28 cellular contexts compared by ENCODE assay signal in the genomic region with DNA sequence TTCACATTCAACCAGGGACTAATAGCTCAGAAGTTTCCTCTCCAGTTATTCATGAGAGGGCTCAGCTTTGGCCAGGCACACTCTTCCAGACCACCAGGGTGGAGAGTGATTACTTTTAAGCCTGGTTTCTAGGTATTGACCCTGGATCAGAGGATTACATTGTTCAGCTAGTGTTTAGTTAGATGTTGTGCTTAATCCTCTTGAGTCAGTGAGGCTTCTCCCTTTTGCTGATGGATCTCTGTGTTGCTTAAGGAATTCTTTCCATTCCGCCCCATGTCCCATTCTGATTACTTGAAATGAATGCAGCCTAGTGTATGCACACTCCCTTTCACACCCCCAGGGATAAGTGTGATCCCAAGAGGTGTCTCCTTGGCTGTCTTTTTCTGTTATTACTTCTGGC.
"Had no signal": no experiment of that assay in that cellular context is flagged by ENCODE, and none has a peak within 500 bp of the region (broad histone marks: within the 10 kb centered on the region; RNA-seq: fewer than 3 reads in every experiment).

No MANE protein-coding gene starts in this region.

- H3K27ac ChIP-seq: ascending aorta, breast epithelium, cardiac muscle cell, colonic mucosa had no signal

- H3K4me3 Mint-ChIP-seq: activated CD4-positive, alpha-beta memory T cell treated with anti-CD3 and anti-CD28 coated beads, Interleukin-2, amount 10 ng/mL, durations not matched to agents 7 days and 5 days; activated CD4-positive, alpha-beta T cell treated with anti-CD3 and anti-CD28 coated beads for 36 hours; activated CD4-positive, alpha-beta T cell treated with anti-CD3 and anti-CD28 coated beads, Interleukin-2, amount 10 ng/mL, durations not matched to agents 24 days and 14 days; activated naive CD4-positive, alpha-beta T cell treated with anti-CD3 and anti-CD28 coated beads, Interleukin-2, amount 10 ng/mL, durations not matched to agents 7 days and 5 days; activated naive CD8-positive, alpha-beta T cell treated with anti-CD3 and anti-CD28 coated beads, Interleukin-2, amount 10 ng/mL, durations not matched to agents 7 days and 5 days; activated T-cell treated with anti-CD3 and anti-CD28 coated beads, Interleukin-2, amount 50 U/mL, for 24 hours; activated T-cell treated with anti-CD3 and anti-CD28 coated beads, Interleukin-2, amount 50 U/mL, for 72 hours; brain; T-helper 17 cell; T-helper 2 cell treated with Interferon-gamma antibody and Interleukin-4, amounts not matched to agents 5 μg/mL and 100 μg/mL, for 36 hours had no signal

- H3K27me3 ChIP-seq: ascending aorta, breast epithelium, cardiac muscle cell, colonic mucosa had no signal

- H3K9me3 ChIP-seq: ascending aorta, breast epithelium, colonic mucosa had no signal

- H3K36me3 Mint-ChIP-seq: activated naive CD4-positive, alpha-beta T cell treated with anti-CD3 and anti-CD28 coated beads, Interleukin-2, amount 10 ng/mL, durations not matched to agents 7 days and 5 days; activated naive CD4-positive, alpha-beta T cell treated with anti-CD3 and anti-CD28 coated beads, Interleukin-2, amount 50 U/mL, for 72 hours; activated naive CD8-positive, alpha-beta T cell treated with anti-CD3 and anti-CD28 coated beads, Interleukin-2, amount 10 ng/mL, durations not matched to agents 7 days and 5 days; brain had no signal

- H3K36me3 ChIP-seq: ascending aorta, breast epithelium, cardiac muscle cell, colonic mucosa had no signal

- H3K4me3 ChIP-seq: ascending aorta, breast epithelium, cardiac muscle cell, colonic mucosa had no signal

- H3K27me3 Mint-ChIP-seq: activated CD4-positive, alpha-beta memory T cell treated with anti-CD3 and anti-CD28 coated beads, Interleukin-2, amount 10 ng/mL, durations not matched to agents 7 days and 5 days; activated CD4-positive, alpha-beta T cell treated with anti-CD3 and anti-CD28 coated beads for 36 hours; activated CD4-positive, alpha-beta T cell treated with anti-CD3 and anti-CD28 coated beads, Interleukin-2, amount 10 ng/mL, durations not matched to agents 24 days and 14 days; activated naive CD4-positive, alpha-beta T cell treated with anti-CD3 and anti-CD28 coated beads, Interleukin-2, amount 10 ng/mL, durations not matched to agents 7 days and 5 days; activated naive CD8-positive, alpha-beta T cell treated with anti-CD3 and anti-CD28 coated beads, Interleukin-2, amount 10 ng/mL, durations not matched to agents 7 days and 5 days; activated T-cell treated with anti-CD3 and anti-CD28 coated beads, Interleukin-2, amount 50 U/mL, for 24 hours; T-helper 17 cell had no signal

- ATAC-seq: activated CD4-positive, alpha-beta T cell treated with anti-CD3 and anti-CD28 coated beads for 36 hours; activated naive CD4-positive, alpha-beta T cell treated with anti-CD3 and anti-CD28 coated beads, Interleukin-2, amount 50 U/mL, for 72 hours; activated T-cell treated with anti-CD3 and anti-CD28 coated beads, Interleukin-2, amount 50 U/mL, for 72 hours; esophagus mucosa; T-helper 17 cell had no signal

- H3K27ac Mint-ChIP-seq: activated CD4-positive, alpha-beta memory T cell treated with anti-CD3 and anti-CD28 coated beads, Interleukin-2, amount 10 ng/mL, durations not matched to agents 7 days and 5 days; activated CD4-positive, alpha-beta T cell treated with anti-CD3 and anti-CD28 coated beads for 36 hours; activated CD4-positive, alpha-beta T cell treated with anti-CD3 and anti-CD28 coated beads, Interleukin-2, amount 10 ng/mL, durations not matched to agents 24 days and 14 days; activated naive CD4-positive, alpha-beta T cell treated with anti-CD3 and anti-CD28 coated beads, Interleukin-2, amount 10 ng/mL, durations not matched to agents 7 days and 5 days; activated naive CD4-positive, alpha-beta T cell treated with anti-CD3 and anti-CD28 coated beads, Interleukin-2, amount 50 U/mL, for 72 hours; activated naive CD8-positive, alpha-beta T cell treated with anti-CD3 and anti-CD28 coated beads, Interleukin-2, amount 10 ng/mL, durations not matched to agents 7 days and 5 days; activated T-cell treated with anti-CD3 and anti-CD28 coated beads, Interleukin-2, amount 50 U/mL, for 24 hours; activated T-cell treated with anti-CD3 and anti-CD28 coated beads, Interleukin-2, amount 50 U/mL, for 72 hours; brain; T-helper 17 cell; T-helper 2 cell treated with Interferon-gamma antibody and Interleukin-4, amounts not matched to agents 5 μg/mL and 100 μg/mL, for 36 hours had no signal

- DNase-seq: activated CD4-positive, alpha-beta memory T cell treated with anti-CD3 and anti-CD28 coated beads, Interleukin-2, amount 10 ng/mL, durations not matched to agents 7 days and 5 days; activated CD4-positive, alpha-beta T cell treated with anti-CD3 and anti-CD28 coated beads for 36 hours; activated CD4-positive, alpha-beta T cell treated with anti-CD3 and anti-CD28 coated beads, Interleukin-2, amount 10 ng/mL, durations not matched to agents 24 days and 14 days; activated CD4-positive, CD25-positive, alpha-beta regulatory T cell; activated CD4-positive, CD25-positive, alpha-beta regulatory T cell treated with anti-CD3 and anti-CD28 coated beads, Interleukin-2, amount 50 U/mL, for 72 hours; activated CD8-positive, alpha-beta memory T cell treated with anti-CD3 and anti-CD28 coated beads, Interleukin-2, amount 50 U/mL, for 48 hours; activated gamma-delta T cell; activated naive CD4-positive, alpha-beta T cell; activated naive CD4-positive, alpha-beta T cell treated with anti-CD3 and anti-CD28 coated beads, Interleukin-2, amount 10 ng/mL, durations not matched to agents 7 days and 5 days; activated naive CD8-positive, alpha-beta T cell treated with anti-CD3 and anti-CD28 coated beads, Interleukin-2, amount 10 ng/mL, durations not matched to agents 7 days and 5 days; activated T-cell treated with anti-CD3 and anti-CD28 coated beads for 4 hours; activated T-cell treated with anti-CD3 and anti-CD28 coated beads, Interleukin-2, amount 50 U/mL, for 24 hours; activated T-cell treated with anti-CD3 and anti-CD28 coated beads, Interleukin-2, amount 50 U/mL, for 72 hours; central memory CD4-positive, alpha-beta T cell; cerebellar nuclear complex; colonic mucosa; effector CD8-positive, alpha-beta T cell; foreskin fibroblast; head of caudate nucleus; T-helper 17 cell; T1000 had no signal

- H3K4me1 ChIP-seq: ascending aorta, breast epithelium, colonic mucosa had no signal

- H3K4me1 Mint-ChIP-seq: activated CD4-positive, alpha-beta memory T cell treated with anti-CD3 and anti-CD28 coated beads, Interleukin-2, amount 10 ng/mL, durations not matched to agents 7 days and 5 days; activated CD4-positive, alpha-beta T cell treated with anti-CD3 and anti-CD28 coated beads for 36 hours; activated CD4-positive, alpha-beta T cell treated with anti-CD3 and anti-CD28 coated beads, Interleukin-2, amount 10 ng/mL, durations not matched to agents 24 days and 14 days; activated naive CD4-positive, alpha-beta T cell treated with anti-CD3 and anti-CD28 coated beads, Interleukin-2, amount 10 ng/mL, durations not matched to agents 7 days and 5 days; activated naive CD8-positive, alpha-beta T cell treated with anti-CD3 and anti-CD28 coated beads, Interleukin-2, amount 10 ng/mL, durations not matched to agents 7 days and 5 days; brain; T-helper 17 cell had no signal
